Comparison of ENCODE assay signal across 13 cellular contexts in the genomic region with DNA sequence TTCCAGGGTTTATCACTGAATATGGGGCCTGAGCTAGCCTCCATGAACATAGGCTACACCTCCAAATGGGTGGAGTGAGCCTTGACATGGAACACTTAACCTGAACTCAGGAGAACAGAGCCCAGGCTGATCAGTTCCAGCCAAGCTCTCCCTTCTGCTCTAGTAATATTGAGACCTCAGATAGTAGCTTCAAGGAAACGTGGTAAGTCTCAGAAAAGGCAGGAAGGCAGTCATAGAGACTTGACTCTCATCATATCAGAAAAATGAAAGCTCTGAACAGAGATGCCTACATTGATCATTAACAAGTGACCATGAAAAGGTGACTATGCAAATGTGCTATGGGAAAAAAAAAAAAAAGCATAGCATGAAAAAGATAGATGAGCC. TPM values are rescaled to one million over a fixed set of nuclear protein-coding genes. Genes with fewer than 3 reads are reported as not detected.
DNase-seq lines count a peak whose midpoint lies in the region; ATAC-seq and TF ChIP-seq lines count a peak whose summit lies in the region.
"Had no signal": no experiment of that assay in that cellular context is flagged by ENCODE, and none has a peak within 500 bp of the region (broad histone marks: within the 10 kb centered on the region; RNA-seq: fewer than 3 reads in every experiment).

No MANE protein-coding gene starts in this region.

- DNase-seq in GM20000 (ENCODE audit: low spot score) (peak; percentile 29), NCI-H82 (lab: John Stamatoyannopoulos, UW) (no peak), HuH-7 (ENCODE audit: low spot score) (no peak), BE2C (no peak), testis (no peak)
- DNase-seq: activated naive CD8-positive, alpha-beta T cell treated with anti-CD3 and anti-CD28 coated beads, Interleukin-2, amount 50 U/mL, for 24 hours; colonic mucosa; posterior cingulate gyrus; uterus had no signal

- intact Hi-C loops in testis (cut with DNase I; ENCODE audit: low total_unique reads) = no loop called here

- H3K36me3 ChIP-seq in BE2C = no peaks in the 10 kb centered on the region
- H3K36me3 ChIP-seq in testis (ENCODE audit: low read depth, missing control alignments) = no peaks in the 10 kb centered on the region
- H3K36me3 ChIP-seq: colonic mucosa, uterus had no signal

- H3K27me3 ChIP-seq in BE2C (no peaks in the 10 kb centered on the region), testis (no peaks in the 10 kb centered on the region)
- H3K27me3 ChIP-seq: colonic mucosa, uterus had no signal

- H3K4me3 ChIP-seq in BE2C (ENCODE audit: low read depth, low read length) = no peak overlapping the region
- no peak overlapping the region for H3K4me3 ChIP-seq in testis
- H3K4me3 ChIP-seq: colonic mucosa, uterus had no signal

- no peak for TF ChIP-seq POLR2A in testis (IDR thresholded peaks at IDR 0.05)

- 73 to 78% methylated on average over 1 of the region's 1 CpG for WGBS in testis, 2 donors

- TF ChIP-seq CTCF in GM20000 (IDR thresholded peaks at IDR 0.05; ENCODE audit: extremely low read depth, missing control alignments) (no peak), BE2C (IDR thresholded peaks at IDR 0.05; ENCODE audit: low read depth, low read length) (no peak), testis (IDR thresholded peaks at IDR 0.05) (no peak)

- H3K9me3 ChIP-seq in BE2C (no peaks in the 10 kb centered on the region), testis (no peaks in the 10 kb centered on the region)
- H3K9me3 ChIP-seq: colonic mucosa, uterus had no signal

- H3K27ac ChIP-seq in testis = no peak overlapping the region
- H3K27ac ChIP-seq: colonic mucosa, RWPE1, uterus had no signal

- H3K4me1 ChIP-seq in BE2C (no peaks in the 10 kb centered on the region), testis (peaks cover 4% of the 10 kb centered on the region)
- H3K4me1 ChIP-seq: colonic mucosa, uterus had no signal

- ATAC-seq in GM18511 (IDR thresholded peaks at IDR 0.05; ENCODE audit: unreplicated experiment) (peak; percentile 80), HG02870 (IDR thresholded peaks at IDR 0.05; ENCODE audit: unreplicated experiment) (peak; percentile 48), HG03457 (IDR thresholded peaks at IDR 0.05; ENCODE audit: unreplicated experiment) (peak; percentile 87)
- ATAC-seq: activated naive CD8-positive, alpha-beta T cell treated with anti-CD3 and anti-CD28 coated beads, Interleukin-2, amount 50 U/mL, for 24 hours had no signal

RNA-seq across cellular contexts. Expression of a gene that starts 40.5 kb away (rescaled TPM):
- 1.2 TPM for polyA plus RNA-seq in BE2C (2012; ENCODE audit: insufficient read depth, insufficient read length, low read depth)
- 100 to 1,000 TPM in 1 of 2 donors, 10 to 100 TPM in 1; 99.8 to 102 TPM for total RNA-seq in testis
- 37.8 TPM for polyA plus RNA-seq in testis (ENCODE audit: insufficient read depth, low read depth, low replicate concordance)
